In genomic region chr1:162690672-162691434, GRCh38 we compare ENCODE assay signal across 9 cellular contexts. TPM values are rescaled to one million over a fixed set of nuclear protein-coding genes. Genes with fewer than 3 reads are reported as not detected.
DNase-seq lines count a peak whose midpoint lies in the region; ATAC-seq and TF ChIP-seq lines count a peak whose summit lies in the region.
"Had no signal": no experiment of that assay in that cellular context is flagged by ENCODE, and none has a peak within 500 bp of the region (broad histone marks: within the 10 kb centered on the region; RNA-seq: fewer than 3 reads in every experiment).

No MANE protein-coding gene starts in this region.

- H3K27me3 ChIP-seq in body of pancreas, result no peaks in the 10 kb centered on the region
- H3K27me3 ChIP-seq in CD4-positive, alpha-beta memory T cell (ENCODE audit: insufficient read depth, low read length), result no peaks in the 10 kb centered on the region

- H2AFZ ChIP-seq in OCI-LY7 (ENCODE audit: low read length), result no peak overlapping the region

- no peak for TF ChIP-seq POLR2A in body of pancreas (IDR thresholded peaks at IDR 0.05)

- H3K27me3 Mint-ChIP-seq in activated T-cell treated with anti-CD3 and anti-CD28 coated beads, Interleukin-2, amount 50 U/mL, for 72 hours (ENCODE audit: low read depth), result peaks cover 17% of the 10 kb centered on the region
- H3K27me3 Mint-ChIP-seq in CD4-positive, alpha-beta memory T cell, result peaks cover 0 to 11% of the 10 kb centered on the region in 2 donors

- no peak overlapping the region for H3K27ac Mint-ChIP-seq in activated T-cell treated with anti-CD3 and anti-CD28 coated beads, Interleukin-2, amount 50 U/mL, for 72 hours
- H3K27ac Mint-ChIP-seq in CD4-positive, alpha-beta memory T cell, result no peak overlapping the region
- H3K27ac Mint-ChIP-seq: CD4-positive, CD25-positive, alpha-beta regulatory T cell had no signal

- no TSS peak for BruUV-seq in OCI-LY7 (replicated peaks; lab: Mats Ljungman, UMichigan)

- no peaks in the 10 kb centered on the region for H3K36me3 ChIP-seq in body of pancreas (replicated peaks in 1 of 2; ENCODE audit: insufficient read depth in 1 of 2, low read depth in 2 of 2)
- no peaks in the 10 kb centered on the region for H3K36me3 ChIP-seq in urinary bladder (ENCODE audit: insufficient read depth)
- no peaks in the 10 kb centered on the region for H3K36me3 ChIP-seq in OCI-LY7 (ENCODE audit: insufficient read depth, low read length)
- no peaks in the 10 kb centered on the region for H3K36me3 ChIP-seq in CD4-positive, alpha-beta memory T cell (ENCODE audit: insufficient read depth, low read length)

- TF ChIP-seq CTCF in body of pancreas (IDR thresholded peaks at IDR 0.05) (no peak), OCI-LY7 (conservative IDR thresholded peaks at IDR 0.05; ENCODE audit: low read length) (no peak)

- WGBS in body of pancreas, 2 donors, result 71 to 74% methylated on average over 7 of the region's 7 CpGs
- 35% methylated on average over 7 of the region's 7 CpGs for WGBS in urinary bladder

- H3K27ac ChIP-seq in body of pancreas (no peak overlapping the region), urinary bladder (ENCODE audit: low read depth) (peak overlapping the region; percentile 69), OCI-LY7 (ENCODE audit: low read depth, low read length, poor library complexity, severe bottlenecking) (no peak overlapping the region)
- no peak overlapping the region for H3K27ac ChIP-seq in CD4-positive, alpha-beta memory T cell (ENCODE audit: low read depth, low read length)

- H3K9me3 ChIP-seq in body of pancreas (no peaks in the 10 kb centered on the region), OCI-LY7 (ENCODE audit: low read length) (no peaks in the 10 kb centered on the region)
- no peaks in the 10 kb centered on the region for H3K9me3 ChIP-seq in CD4-positive, alpha-beta memory T cell (ENCODE audit: control insufficient read depth in 1 of 2, low read length in 2 of 2)

- CTCF ChIA-PET in OCI-LY7 (lab: Charles Lee; ENCODE audit: unreplicated experiment), result no interaction called here
- CTCF ChIA-PET in CD4-positive, alpha-beta memory T cell (lab: Charles Lee; ENCODE audit: partially characterized antibody), result interaction anchor here (0.5 kb wide), 1 partner anchor 157 kb away, joined by 3 read pairs; no protein-coding TSS in a partner anchor

- peak; percentile 37 to 63 for ATAC-seq in activated T-cell treated with anti-CD3 and anti-CD28 coated beads, Interleukin-2, amount 50 U/mL, for 72 hours (replicated peaks in 1 of 2)
- peak; percentile 58 for ATAC-seq in body of pancreas

- intact Hi-C loops in body of pancreas (cut with DNase I), result no loop called here
- intact Hi-C loops in OCI-LY7 (cut with micrococcal nuclease; ENCODE audit: unreplicated experiment), result no loop called here
- intact Hi-C loops in CD4-positive, alpha-beta memory T cell (cut with micrococcal nuclease), result no loop called here

- H4K20me1 ChIP-seq in OCI-LY7 (ENCODE audit: insufficient read depth, low read length), result no peaks in the 10 kb centered on the region

- no peak overlapping the region for H3K4me3 Mint-ChIP-seq in activated T-cell treated with anti-CD3 and anti-CD28 coated beads, Interleukin-2, amount 50 U/mL, for 72 hours
- H3K4me3 Mint-ChIP-seq in CD4-positive, alpha-beta memory T cell, result no peak overlapping the region
- H3K4me3 Mint-ChIP-seq: CD4-positive, CD25-positive, alpha-beta regulatory T cell had no signal

- no peak for DNase-seq in activated T-cell treated with anti-CD3 and anti-CD28 coated beads, Interleukin-2, amount 50 U/mL, for 72 hours
- no peak for DNase-seq in activated T-cell treated with anti-CD3 and anti-CD28 coated beads, Interleukin-2, amount 50 U/mL, for 48 hours
- peak in 2 of 4 donors; percentile 27 to 47 for DNase-seq in body of pancreas
- peak; percentile 98 for DNase-seq in islet precursor cell
- no peak for DNase-seq in GM19240 (ENCODE audit: insufficient read length, low spot score)
- DNase-seq in OCI-LY7 (ENCODE audit: low spot score), result no peak
- no peak for DNase-seq in CD4-positive, alpha-beta memory T cell
- DNase-seq: CD4-positive, CD25-positive, alpha-beta regulatory T cell had no signal

- no peaks in the 10 kb centered on the region for H3K79me2 ChIP-seq in OCI-LY7 (ENCODE audit: insufficient read depth, low read depth, low read length)

- peaks cover 4% of the 10 kb centered on the region for H3K4me1 ChIP-seq in body of pancreas
- no peaks in the 10 kb centered on the region for H3K4me1 ChIP-seq in urinary bladder (ENCODE audit: insufficient read depth)
- no peaks in the 10 kb centered on the region for H3K4me1 ChIP-seq in OCI-LY7 (ENCODE audit: insufficient read depth, low read length, poor library complexity, severe bottlenecking)
- no peaks in the 10 kb centered on the region for H3K4me1 ChIP-seq in CD4-positive, alpha-beta memory T cell (ENCODE audit: insufficient read depth, low read length)

- H3K4me3 ChIP-seq in body of pancreas (no peak overlapping the region), urinary bladder (ENCODE audit: low read depth, low read length) (no peak overlapping the region), OCI-LY7 (ENCODE audit: low read depth, low read length, poor library complexity, severe bottlenecking) (no peak overlapping the region)
- H3K4me3 ChIP-seq in CD4-positive, alpha-beta memory T cell (ENCODE audit: low read length in 2 of 2), result no peak overlapping the region

- H3K9me2 ChIP-seq in OCI-LY7 (ENCODE audit: insufficient read depth, low read length), result no peaks in the 10 kb centered on the region

- peaks cover 7% of the 10 kb centered on the region for H3K4me1 Mint-ChIP-seq in activated T-cell treated with anti-CD3 and anti-CD28 coated beads, Interleukin-2, amount 50 U/mL, for 72 hours (ENCODE audit: low read depth)
- H3K4me1 Mint-ChIP-seq in CD4-positive, alpha-beta memory T cell, result peaks cover 0 to 3% (median 1%) of the 10 kb centered on the region in 4 donors

- no peaks in the 10 kb centered on the region for H3K9me3 Mint-ChIP-seq in activated T-cell treated with anti-CD3 and anti-CD28 coated beads, Interleukin-2, amount 50 U/mL, for 72 hours
- H3K9me3 Mint-ChIP-seq in CD4-positive, alpha-beta memory T cell, result no peaks in the 10 kb centered on the region
- H3K9me3 Mint-ChIP-seq: CD4-positive, CD25-positive, alpha-beta regulatory T cell had no signal

- H3K4me2 ChIP-seq in OCI-LY7 (ENCODE audit: low read length), result no peak overlapping the region

- no peaks in the 10 kb centered on the region for H3K36me3 Mint-ChIP-seq in activated T-cell treated with anti-CD3 and anti-CD28 coated beads, Interleukin-2, amount 50 U/mL, for 72 hours (ENCODE audit: insufficient read depth in 2 of 2)
- H3K36me3 Mint-ChIP-seq in CD4-positive, alpha-beta memory T cell, result no peaks in the 10 kb centered on the region
- H3K36me3 Mint-ChIP-seq: CD4-positive, CD25-positive, alpha-beta regulatory T cell had no signal

- POLR2A ChIA-PET in OCI-LY7 (lab: Charles Lee), result no interaction called here
- POLR2A ChIA-PET in CD4-positive, alpha-beta memory T cell (lab: Charles Lee; ENCODE audit: partially characterized antibody), result no interaction called here

RNA-seq across cellular contexts. Expression of gene DDR2, which starts 58.6 kb away (rescaled TPM):
- total RNA-seq in activated T-cell treated with anti-CD3 and anti-CD28 coated beads, Interleukin-2, amount 50 U/mL, for 72 hours, result under 1 TPM; 0.17 to 0.25 TPM
- total RNA-seq in body of pancreas (10 to 100 TPM in 1 of 2 donors, 1 to 10 TPM in 1; 7.8 to 20.8 TPM), urinary bladder (101 TPM), OCI-LY7 (2022) (0.19 and 0.41 TPM in 2 replicates)
- polyA plus RNA-seq in urinary bladder, result 57.9 TPM
- total RNA-seq in OCI-LY7 (2014; rRNA removed; shearing (Covaris generic)), result not detected in 2 replicates
- total RNA-seq in CD4-positive, alpha-beta memory T cell, result under 1 TPM; 0.47 to 0.53 TPM
- under 1 TPM in 1 of 2 donors, not detected in 1; 0.18 TPM for polyA plus RNA-seq in CD4-positive, alpha-beta memory T cell
- polyA plus RNA-seq: CD4-positive, CD25-positive, alpha-beta regulatory T cell had no signal

Comparison
In these comparisons a context has a peak if more than half of its experiments do, and no peak if none do; other contexts are left out.
1. RNA of gene DDR2, which starts 58.6 kb away (total RNA-seq): 101 TPM in urinary bladder (single experiment) and 7.8 to 20.8 TPM in body of pancreas; 0.47 to 0.53 TPM in CD4-positive, alpha-beta memory T cell, 0.17 to 0.25 TPM in activated T-cell treated with anti-CD3 and anti-CD28 coated beads, Interleukin-2, amount 50 U/mL, for 72 hours and 0.19 to 0.41 TPM in OCI-LY7; every median in the first group is over 4 times any median in the second.